ENCODE assay signal across 8 cellular contexts in the genomic region with DNA sequence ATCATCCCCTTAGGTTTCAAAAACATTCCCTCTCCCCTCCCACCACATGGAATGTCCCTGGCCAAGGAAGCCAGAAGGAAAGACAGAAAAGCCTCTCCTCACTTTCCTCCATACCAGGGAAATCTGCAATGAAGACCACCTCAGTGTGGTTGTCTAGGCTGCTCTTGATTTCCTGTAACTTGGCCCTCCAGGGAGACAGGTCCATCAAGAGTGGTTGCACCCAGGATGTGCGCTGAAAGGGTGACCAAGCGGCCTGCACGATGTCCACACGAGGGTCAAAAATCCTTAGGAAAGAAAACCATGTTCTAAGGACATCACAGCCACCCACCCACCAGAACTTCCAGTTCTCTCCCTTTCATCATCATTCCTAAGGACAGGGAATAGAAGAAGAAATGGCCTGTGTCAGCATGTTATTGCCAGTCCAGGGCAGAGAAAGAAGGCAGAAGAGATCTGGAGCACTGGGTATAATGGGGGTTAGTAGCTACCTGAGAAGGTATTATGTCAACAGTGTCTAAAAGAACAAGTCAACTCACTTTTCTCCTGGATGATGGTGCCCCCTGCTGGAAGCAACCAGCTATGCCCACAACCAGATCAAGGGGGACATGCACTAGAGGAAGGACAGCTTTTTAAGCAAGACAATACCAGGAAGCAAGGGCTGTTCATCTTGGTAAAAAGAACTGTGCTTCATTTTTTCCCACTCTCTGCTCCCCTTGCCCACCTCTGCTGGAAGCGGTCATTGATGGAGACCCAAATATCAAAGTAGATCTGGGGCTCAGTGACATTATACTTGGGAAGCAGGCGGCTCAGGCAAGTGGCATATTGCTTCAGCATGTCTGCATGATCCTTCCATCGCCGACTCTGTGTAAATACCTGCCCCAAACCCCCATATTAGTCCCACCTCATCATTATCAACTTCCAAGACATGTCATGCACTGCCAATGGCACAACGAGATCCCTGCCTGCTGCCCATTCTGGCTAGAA. TPM values are rescaled to one million over a fixed set of nuclear protein-coding genes. Genes with fewer than 3 reads are reported as not detected.
DNase-seq lines count a peak whose midpoint lies in the region; ATAC-seq lines count a peak whose summit lies in the region.

No MANE protein-coding gene starts in this region.

- DNase-seq in ACHN, result peak; percentile 79
- DNase-seq in HK-2 (ENCODE audit: unreplicated experiment), result peak; percentile 80
- DNase-seq in NK-92 (lab: John Stamatoyannopoulos, UW; ENCODE audit: unreplicated experiment), result peak; percentile 49
- DNase-seq in activated CD4-positive, alpha-beta memory T cell treated with anti-CD3 and anti-CD28 coated beads, Interleukin-2, amount 10 ng/mL, durations not matched to agents 7 days and 5 days, result peak; percentile 91
- peak; percentile 83 for DNase-seq in ecto neural progenitor cell (ENCODE audit: low spot score)
- peak; percentile 86 to 89 for DNase-seq in memory B cell (ENCODE audit: low spot score in 2 of 2)
- DNase-seq in stimulated activated CD8-positive, alpha-beta memory T cell treated with anti-CD3 and anti-CD28 coated beads, Interleukin-15, amount 100 ng/mL, for 48 hours (ENCODE audit: low read depth in 2 of 2), result peak; percentile 63 to 67

- H3K4me1 Mint-ChIP-seq in activated CD4-positive, alpha-beta memory T cell treated with anti-CD3 and anti-CD28 coated beads, Interleukin-2, amount 10 ng/mL, durations not matched to agents 7 days and 5 days, result peaks cover 5% of the 10 kb centered on the region
- peaks cover 5% of the 10 kb centered on the region for H3K4me1 Mint-ChIP-seq in memory B cell

- no peaks in the 10 kb centered on the region for H3K9me3 Mint-ChIP-seq in activated CD4-positive, alpha-beta memory T cell treated with anti-CD3 and anti-CD28 coated beads, Interleukin-2, amount 10 ng/mL, durations not matched to agents 7 days and 5 days
- no peaks in the 10 kb centered on the region for H3K9me3 Mint-ChIP-seq in memory B cell

- POLR2A ChIA-PET in activated CD4-positive, alpha-beta memory T cell treated with anti-CD3 and anti-CD28 coated beads, Interleukin-2, amount 10 ng/mL, durations not matched to agents 7 days and 5 days (lab: Charles Lee), result interaction anchor here (0.6 to 5.2 kb wide), 10 partner anchors 8 to 226 kb away, joined by 3 to 80 read pairs (median 3); partner anchors contain the start of genes ELMOD3, GGCX, MAT2A and RETSAT

- in situ Hi-C loops in ACHN (cut with HindIII; ENCODE audit: low pct_ligation_motif_present, low pct_unique_long_range_greater_than_20kb, low sequenced_read_pairs), result no loop called here

- no peak overlapping the region for H3K4me3 Mint-ChIP-seq in activated CD4-positive, alpha-beta memory T cell treated with anti-CD3 and anti-CD28 coated beads, Interleukin-2, amount 10 ng/mL, durations not matched to agents 7 days and 5 days
- no peak overlapping the region for H3K4me3 Mint-ChIP-seq in memory B cell

- no peaks in the 10 kb centered on the region for H3K27me3 Mint-ChIP-seq in activated CD4-positive, alpha-beta memory T cell treated with anti-CD3 and anti-CD28 coated beads, Interleukin-2, amount 10 ng/mL, durations not matched to agents 7 days and 5 days
- H3K27me3 Mint-ChIP-seq in memory B cell, result no peaks in the 10 kb centered on the region

- H3K27ac Mint-ChIP-seq in activated CD4-positive, alpha-beta memory T cell treated with anti-CD3 and anti-CD28 coated beads, Interleukin-2, amount 10 ng/mL, durations not matched to agents 7 days and 5 days, result peak overlapping the region; percentile 7
- no peak overlapping the region for H3K27ac Mint-ChIP-seq in memory B cell

- ATAC-seq in GM18511 (IDR thresholded peaks at IDR 0.05; ENCODE audit: unreplicated experiment) (peak; percentile 72), memory B cell (ENCODE audit: low read depth) (peak; percentile 99)

- H3K36me3 Mint-ChIP-seq in activated CD4-positive, alpha-beta memory T cell treated with anti-CD3 and anti-CD28 coated beads, Interleukin-2, amount 10 ng/mL, durations not matched to agents 7 days and 5 days (ENCODE audit: low read depth), result peaks cover 48% of the 10 kb centered on the region
- H3K36me3 Mint-ChIP-seq in memory B cell, result peaks cover 16% of the 10 kb centered on the region

- CTCF ChIA-PET in activated CD4-positive, alpha-beta memory T cell treated with anti-CD3 and anti-CD28 coated beads, Interleukin-2, amount 10 ng/mL, durations not matched to agents 7 days and 5 days (lab: Charles Lee), result interaction anchor here (0.6 to 5.2 kb wide), 42 partner anchors 9 to 607 kb away, joined by 3 to 182 read pairs (median 4); partner anchors contain the start of genes C2orf68, ELMOD3, GGCX and MAT2A

RNA-seq across cellular contexts. Expression of gene GGCX, which starts 9.3 kb away (rescaled TPM):
- total RNA-seq in activated CD4-positive, alpha-beta memory T cell treated with anti-CD3 and anti-CD28 coated beads, Interleukin-2, amount 10 ng/mL, durations not matched to agents 7 days and 5 days, result 10 to 100 TPM; 22.5 to 22.8 TPM

RNA-seq across cellular contexts. Expression of gene MAT2A, which starts 13.0 kb away (rescaled TPM):
- 100 to 1,000 TPM; 196 to 199 TPM for total RNA-seq in activated CD4-positive, alpha-beta memory T cell treated with anti-CD3 and anti-CD28 coated beads, Interleukin-2, amount 10 ng/mL, durations not matched to agents 7 days and 5 days

RNA-seq across cellular contexts. Expression of gene VAMP8, which starts 25.4 kb away (rescaled TPM):
- 100 to 1,000 TPM; 132 to 133 TPM for total RNA-seq in activated CD4-positive, alpha-beta memory T cell treated with anti-CD3 and anti-CD28 coated beads, Interleukin-2, amount 10 ng/mL, durations not matched to agents 7 days and 5 days

RNA-seq across cellular contexts. Expression of gene VAMP5, which starts 32.2 kb away (rescaled TPM):
- 10 to 100 TPM; 89.6 to 91.8 TPM for total RNA-seq in activated CD4-positive, alpha-beta memory T cell treated with anti-CD3 and anti-CD28 coated beads, Interleukin-2, amount 10 ng/mL, durations not matched to agents 7 days and 5 days

RNA-seq across cellular contexts. Expression of gene RNF181, which starts 43.6 kb away (rescaled TPM):
- total RNA-seq in activated CD4-positive, alpha-beta memory T cell treated with anti-CD3 and anti-CD28 coated beads, Interleukin-2, amount 10 ng/mL, durations not matched to agents 7 days and 5 days, result 100 to 1,000 TPM; 117 to 121 TPM

Comparison
In these comparisons a context has a peak if more than half of its experiments do, and no peak if none do; other contexts are left out.
1. Peak in every context shown above with its lines: DNase-seq and ATAC-seq.